ENCODE assay signal across 25 cellular contexts in genomic region chr4:116881077-116881476, GRCh38.
DNase-seq lines count a peak whose midpoint lies in the region; ATAC-seq lines count a peak whose summit lies in the region.
"Had no signal": no experiment of that assay in that cellular context is flagged by ENCODE, and none has a peak within 500 bp of the region (broad histone marks: within the 10 kb centered on the region; RNA-seq: fewer than 3 reads in every experiment).

No MANE protein-coding gene starts in this region.

- in situ Hi-C loops in ACHN (cut with HindIII; ENCODE audit: low pct_ligation_motif_present, low pct_unique_long_range_greater_than_20kb, low sequenced_read_pairs) = no loop called here

- H3K27ac Mint-ChIP-seq in activated naive CD4-positive, alpha-beta T cell treated with anti-CD3 and anti-CD28 coated beads, Interleukin-2, amount 10 ng/mL, durations not matched to agents 7 days and 5 days = no peak overlapping the region
- H3K27ac Mint-ChIP-seq: activated naive CD4-positive, alpha-beta T cell treated with anti-CD3 and anti-CD28 coated beads, Interleukin-2, amount 50 U/mL, for 24 hours; activated T-cell treated with anti-CD3 and anti-CD28 coated beads, Interleukin-2, amount 50 U/mL, for 72 hours; dendritic cell treated with granulocyte-macrophage colony-stimulating factor and Interleukin-4, amounts not matched to agents 40 ng/mL and 50 ng/mL, for 4 days; HFFc6 had no signal

- H3K27me3 Mint-ChIP-seq in activated naive CD4-positive, alpha-beta T cell treated with anti-CD3 and anti-CD28 coated beads, Interleukin-2, amount 10 ng/mL, durations not matched to agents 7 days and 5 days = no peaks in the 10 kb centered on the region
- H3K27me3 Mint-ChIP-seq: activated naive CD4-positive, alpha-beta T cell treated with anti-CD3 and anti-CD28 coated beads, Interleukin-2, amount 50 U/mL, for 24 hours; dendritic cell treated with granulocyte-macrophage colony-stimulating factor and Interleukin-4, amounts not matched to agents 40 ng/mL and 50 ng/mL, for 4 days had no signal

- DNase-seq in ACHN = peak; percentile 18
- no peak for DNase-seq in activated naive CD4-positive, alpha-beta T cell treated with anti-CD3 and anti-CD28 coated beads, Interleukin-2, amount 10 ng/mL, durations not matched to agents 7 days and 5 days
- DNase-seq in effector CD8-positive, alpha-beta T cell (lab: John Stamatoyannopoulos, UW) = no peak
- no peak for DNase-seq in activated CD8-positive, alpha-beta memory T cell treated with anti-CD3 and anti-CD28 coated beads, Interleukin-2, amount 50 U/mL, for 4 hours
- DNase-seq in OCI-M2 (lab: John Stamatoyannopoulos, UW; ENCODE audit: unreplicated experiment) = no peak
- DNase-seq: activated T-cell treated with anti-CD3 and anti-CD28 coated beads, Interleukin-2, amount 50 U/mL, for 72 hours; anterior cingulate cortex; GF-D8; HFFc6; IMR-90; left cardiac atrium; mesenchymal stem cell; NCI-H510A; occipital lobe; retina; spleen; stimulated activated CD4-positive, alpha-beta T cell treated with anti-CD3 and anti-CD28 coated beads, Interleukin-4, amount 100 ng/mL, for 24 hours; stimulated activated naive CD8-positive, alpha-beta T cell treated with anti-CD3 and anti-CD28 coated beads, Interleukin-15, Interleukin-2, amounts not matched to agents 100 U/mL and 50 U/mL, for 24 hours; thyroid gland had no signal

- CTCF ChIA-PET in activated naive CD4-positive, alpha-beta T cell treated with anti-CD3 and anti-CD28 coated beads, Interleukin-2, amount 10 ng/mL, durations not matched to agents 7 days and 5 days (lab: Charles Lee) = no interaction called here

- no peaks in the 10 kb centered on the region for H3K4me1 Mint-ChIP-seq in activated naive CD4-positive, alpha-beta T cell treated with anti-CD3 and anti-CD28 coated beads, Interleukin-2, amount 10 ng/mL, durations not matched to agents 7 days and 5 days
- H3K4me1 Mint-ChIP-seq: activated naive CD4-positive, alpha-beta T cell treated with anti-CD3 and anti-CD28 coated beads, Interleukin-2, amount 50 U/mL, for 24 hours had no signal

- peaks cover 5% of the 10 kb centered on the region for H3K9me3 Mint-ChIP-seq in activated naive CD4-positive, alpha-beta T cell treated with anti-CD3 and anti-CD28 coated beads, Interleukin-2, amount 10 ng/mL, durations not matched to agents 7 days and 5 days
- H3K9me3 Mint-ChIP-seq: dendritic cell treated with granulocyte-macrophage colony-stimulating factor and Interleukin-4, amounts not matched to agents 40 ng/mL and 50 ng/mL, for 4 days had no signal

- no peaks in the 10 kb centered on the region for H3K36me3 Mint-ChIP-seq in activated naive CD4-positive, alpha-beta T cell treated with anti-CD3 and anti-CD28 coated beads, Interleukin-2, amount 10 ng/mL, durations not matched to agents 7 days and 5 days
- H3K36me3 Mint-ChIP-seq: activated naive CD4-positive, alpha-beta T cell treated with anti-CD3 and anti-CD28 coated beads, Interleukin-2, amount 50 U/mL, for 24 hours had no signal

- H3K4me3 Mint-ChIP-seq in activated naive CD4-positive, alpha-beta T cell treated with anti-CD3 and anti-CD28 coated beads, Interleukin-2, amount 10 ng/mL, durations not matched to agents 7 days and 5 days = no peak overlapping the region
- H3K4me3 Mint-ChIP-seq: activated naive CD4-positive, alpha-beta T cell treated with anti-CD3 and anti-CD28 coated beads, Interleukin-2, amount 50 U/mL, for 24 hours; activated T-cell treated with anti-CD3 and anti-CD28 coated beads, Interleukin-2, amount 50 U/mL, for 72 hours; dendritic cell treated with granulocyte-macrophage colony-stimulating factor and Interleukin-4, amounts not matched to agents 40 ng/mL and 50 ng/mL, for 4 days; HFFc6 had no signal

- peak; percentile 89 for ATAC-seq in GM19452 (IDR thresholded peaks at IDR 0.05; ENCODE audit: unreplicated experiment)
- ATAC-seq in HG02938 (IDR thresholded peaks at IDR 0.05; ENCODE audit: unreplicated experiment) = peak; percentile 90
- ATAC-seq in HG03432 (IDR thresholded peaks at IDR 0.05; ENCODE audit: unreplicated experiment) = peak; percentile 54
- ATAC-seq: activated T-cell treated with anti-CD3 and anti-CD28 coated beads, Interleukin-2, amount 50 U/mL, for 72 hours; left cardiac atrium; Panc1; stimulated activated naive CD8-positive, alpha-beta T cell treated with anti-CD3 and anti-CD28 coated beads, Interleukin-15, Interleukin-2, amounts not matched to agents 100 U/mL and 50 U/mL, for 24 hours had no signal
